8 cellular contexts compared by ENCODE assay signal in the genomic region with DNA sequence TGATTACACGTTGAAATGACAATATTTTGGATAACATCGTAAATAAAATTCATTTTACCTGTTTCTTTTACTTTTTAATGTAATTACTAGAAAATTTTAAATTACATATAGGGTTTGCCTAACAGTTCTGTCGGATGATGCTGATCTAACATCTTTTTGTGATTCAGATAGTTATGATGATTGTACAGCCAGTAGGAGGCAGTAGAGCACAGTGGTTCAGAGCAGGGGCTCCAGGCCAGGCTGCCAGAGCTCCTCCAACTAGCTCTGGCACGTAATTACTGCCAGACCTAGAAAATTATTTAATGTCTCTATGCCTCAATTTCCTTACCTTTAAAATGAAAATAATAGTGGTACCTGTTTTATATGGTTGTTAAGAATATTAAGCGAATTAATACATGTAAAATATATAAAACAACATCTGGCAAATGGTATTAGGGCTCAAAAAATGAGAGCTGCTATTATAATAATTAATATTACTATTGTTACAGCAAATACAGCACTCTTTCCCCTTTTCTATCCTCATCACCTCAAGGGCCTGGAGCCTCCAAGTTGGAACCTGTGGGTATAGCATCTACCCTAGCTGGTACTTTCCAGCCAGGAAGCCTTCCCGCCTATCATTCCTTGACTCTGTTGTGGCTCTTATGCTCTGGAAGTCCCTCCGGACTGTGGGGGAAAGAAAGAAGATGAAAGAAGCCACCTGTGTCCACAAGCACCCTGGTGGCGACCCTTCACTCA. TPM values are rescaled to one million over a fixed set of nuclear protein-coding genes. Genes with fewer than 3 reads are reported as not detected.
DNase-seq lines count a peak whose midpoint lies in the region; ATAC-seq and TF ChIP-seq lines count a peak whose summit lies in the region.

No MANE protein-coding gene starts in this region.

- H3K27ac ChIP-seq in CD4-positive, CD25-positive, alpha-beta regulatory T cell (ENCODE audit: insufficient read depth, low read length, poor library complexity, severe bottlenecking), result no peak overlapping the region
- no peak overlapping the region for H3K27ac ChIP-seq in endodermal cell (ENCODE audit: low read depth, low read length)

- H3K9me3 Mint-ChIP-seq in CD4-positive, CD25-positive, alpha-beta regulatory T cell, result peaks cover 0 to 2% (median 0%) of the 10 kb centered on the region in 7 donors
- H3K9me3 Mint-ChIP-seq in endodermal cell, result peaks cover 6% of the 10 kb centered on the region
- no peaks in the 10 kb centered on the region for H3K9me3 Mint-ChIP-seq in stimulated activated naive B cell treated with anti-CD40 and anti-IgM and Interleukin-4, amounts not matched to agents 10 μg/mL and 1 μg/mL and 100 μg/mL, for 72 hours

- peak; percentile 94 for TF ChIP-seq CTCF in endodermal cell (conservative IDR thresholded peaks at IDR 0.05)

- H3K27ac Mint-ChIP-seq in CD4-positive, CD25-positive, alpha-beta regulatory T cell, result no peak overlapping the region
- H3K27ac Mint-ChIP-seq in endodermal cell, result no peak overlapping the region
- H3K27ac Mint-ChIP-seq in stimulated activated naive B cell treated with anti-CD40 and anti-IgM and Interleukin-4, amounts not matched to agents 10 μg/mL and 1 μg/mL and 100 μg/mL, for 72 hours, result no peak overlapping the region

- H3K36me3 ChIP-seq in CD4-positive, CD25-positive, alpha-beta regulatory T cell (ENCODE audit: control insufficient read depth, insufficient read depth, low read length), result no peaks in the 10 kb centered on the region
- no peaks in the 10 kb centered on the region for H3K36me3 ChIP-seq in endodermal cell (ENCODE audit: control insufficient read depth, insufficient read depth, low read length)

- no peaks in the 10 kb centered on the region for H3K9me3 ChIP-seq in CD4-positive, CD25-positive, alpha-beta regulatory T cell (ENCODE audit: control insufficient read depth in 2 of 2, low read length in 2 of 2)
- no peaks in the 10 kb centered on the region for H3K9me3 ChIP-seq in endodermal cell (ENCODE audit: control insufficient read depth, low read length)

- no peak overlapping the region for H3K4me3 ChIP-seq in CD4-positive, CD25-positive, alpha-beta regulatory T cell (ENCODE audit: low read depth, low read length)
- H3K4me3 ChIP-seq in endodermal cell (ENCODE audit: low read length), result no peak overlapping the region

- peak in 1 of 2 donors; percentile 56 for ATAC-seq in CD4-positive, CD25-positive, alpha-beta regulatory T cell (ENCODE audit: low read depth in 2 of 2)
- ATAC-seq in GM19043 (IDR thresholded peaks at IDR 0.05; ENCODE audit: low read depth, unreplicated experiment) (peak; percentile 64), HG03280 (IDR thresholded peaks at IDR 0.05; ENCODE audit: unreplicated experiment) (peak; percentile 84)
- ATAC-seq in stimulated activated naive B cell treated with anti-CD40 and anti-IgM and Interleukin-4, amounts not matched to agents 10 μg/mL and 1 μg/mL and 100 μg/mL, for 72 hours (replicated peaks), result peak; percentile 92 to 93

- no peaks in the 10 kb centered on the region for H3K36me3 Mint-ChIP-seq in CD4-positive, CD25-positive, alpha-beta regulatory T cell
- no peaks in the 10 kb centered on the region for H3K36me3 Mint-ChIP-seq in endodermal cell (ENCODE audit: low read depth)
- no peaks in the 10 kb centered on the region for H3K36me3 Mint-ChIP-seq in stimulated activated naive B cell treated with anti-CD40 and anti-IgM and Interleukin-4, amounts not matched to agents 10 μg/mL and 1 μg/mL and 100 μg/mL, for 72 hours

- H3K27me3 Mint-ChIP-seq in CD4-positive, CD25-positive, alpha-beta regulatory T cell, result peaks cover 29% of the 10 kb centered on the region
- no peaks in the 10 kb centered on the region for H3K27me3 Mint-ChIP-seq in endodermal cell (ENCODE audit: insufficient read depth)
- H3K27me3 Mint-ChIP-seq in stimulated activated naive B cell treated with anti-CD40 and anti-IgM and Interleukin-4, amounts not matched to agents 10 μg/mL and 1 μg/mL and 100 μg/mL, for 72 hours, result peaks cover 6 to 8% of the 10 kb centered on the region in 2 donors

- H3K4me3 Mint-ChIP-seq in CD4-positive, CD25-positive, alpha-beta regulatory T cell, result no peak overlapping the region
- no peak overlapping the region for H3K4me3 Mint-ChIP-seq in endodermal cell
- H3K4me3 Mint-ChIP-seq in stimulated activated naive B cell treated with anti-CD40 and anti-IgM and Interleukin-4, amounts not matched to agents 10 μg/mL and 1 μg/mL and 100 μg/mL, for 72 hours, result no peak overlapping the region

- H3K9ac ChIP-seq in endodermal cell (ENCODE audit: extremely low read depth, low read length, poor library complexity, severe bottlenecking), result no peak overlapping the region

- 75 to 100% methylated on average over 1 to 5 of the region's 8 CpGs for WGBS in endodermal cell (ENCODE audit: insufficient coverage in 1 of 2, insufficient read length in 1 of 2), 2 experiments

- peak in 2 of 3 donors; percentile 45 to 57 for DNase-seq in CD4-positive, CD25-positive, alpha-beta regulatory T cell
- DNase-seq in NCI-H510A (lab: John Stamatoyannopoulos, UW), result peak; percentile 1
- DNase-seq in activated CD4-positive, alpha-beta T cell treated with anti-CD3 and anti-CD28 coated beads, Interleukin-2, amount 50 U/mL, for 1 hour, result peak; percentile 43
- peak; percentile 80 for DNase-seq in endodermal cell
- peak; percentile 74 for DNase-seq in midbrain (lab: John Stamatoyannopoulos, UW)
- peak; percentile 35 for DNase-seq in stimulated activated naive B cell treated with anti-CD40 and anti-IgM and Interleukin-4, amounts not matched to agents 10 μg/mL and 1 μg/mL and 100 μg/mL, for 72 hours

- no peaks in the 10 kb centered on the region for H3K4me1 Mint-ChIP-seq in CD4-positive, CD25-positive, alpha-beta regulatory T cell
- H3K4me1 Mint-ChIP-seq in endodermal cell, result no peaks in the 10 kb centered on the region
- peaks cover 6 to 15% of the 10 kb centered on the region in 2 donors for H3K4me1 Mint-ChIP-seq in stimulated activated naive B cell treated with anti-CD40 and anti-IgM and Interleukin-4, amounts not matched to agents 10 μg/mL and 1 μg/mL and 100 μg/mL, for 72 hours

- H3K27me3 ChIP-seq in CD4-positive, CD25-positive, alpha-beta regulatory T cell (ENCODE audit: control insufficient read depth, insufficient read depth, low read length), result peaks cover 8% of the 10 kb centered on the region
- H3K27me3 ChIP-seq in endodermal cell (ENCODE audit: control insufficient read depth, insufficient read depth, low read length, poor library complexity, severe bottlenecking), result no peaks in the 10 kb centered on the region

- H3K4me1 ChIP-seq in CD4-positive, CD25-positive, alpha-beta regulatory T cell (ENCODE audit: control insufficient read depth, insufficient read depth, low read length, poor library complexity, severe bottlenecking), result no peaks in the 10 kb centered on the region
- no peaks in the 10 kb centered on the region for H3K4me1 ChIP-seq in endodermal cell (ENCODE audit: control insufficient read depth, insufficient read depth, low read length)

RNA-seq across cellular contexts. Expression of gene PLA2R1, which starts 47.7 kb away (rescaled TPM):
- total RNA-seq in CD4-positive, CD25-positive, alpha-beta regulatory T cell, result not detected
- polyA plus RNA-seq in CD4-positive, CD25-positive, alpha-beta regulatory T cell, result not detected
- total RNA-seq in endodermal cell, result 1 to 10 TPM; 1.4 to 1.8 TPM
- polyA plus RNA-seq in endodermal cell (2013, experiment 1 of 2), result 0.32 TPM
- polyA plus RNA-seq in endodermal cell (2013, experiment 2 of 2), result 0.62 TPM

Comparison
In these comparisons a context has a peak if more than half of its experiments do, and no peak if none do; other contexts are left out.
1. DNase-seq: peak in every context shown above with its lines; median percentile 80 in endodermal cell; 74 in midbrain; 51 in CD4-positive, CD25-positive, alpha-beta regulatory T cell; 43 in activated CD4-positive, alpha-beta T cell treated with anti-CD3 and anti-CD28 coated beads, Interleukin-2, amount 50 U/mL, for 1 hour; 35 in stimulated activated naive B cell treated with anti-CD40 and anti-IgM and Interleukin-4, amounts not matched to agents 10 μg/mL and 1 μg/mL and 100 μg/mL, for 72 hours; 1 in NCI-H510A.